In the genomic region with DNA sequence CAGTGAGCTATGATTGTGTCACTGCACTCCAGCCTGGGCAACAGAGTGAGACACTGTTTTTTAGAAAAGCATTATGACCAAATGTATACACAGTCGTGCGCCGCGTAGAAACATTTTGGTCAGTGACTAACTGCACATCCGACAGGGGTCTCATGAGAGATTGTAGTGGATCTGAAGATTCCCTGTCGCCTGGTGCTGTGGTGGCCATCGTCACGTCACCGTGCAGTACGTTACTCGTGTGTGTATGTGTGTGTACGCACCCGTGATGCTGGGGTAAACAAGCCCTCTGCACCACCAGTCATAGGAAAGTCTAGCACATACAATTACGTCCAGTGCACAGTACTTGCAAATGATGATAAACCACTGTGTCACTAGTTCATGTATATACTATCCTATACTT, we compare ENCODE assay signal across 15 cellular contexts.
DNase-seq lines count a peak whose midpoint lies in the region; ATAC-seq, FAIRE-seq and TF ChIP-seq lines count a peak whose summit lies in the region.
"Had no signal": no experiment of that assay in that cellular context is flagged by ENCODE, and none has a peak within 500 bp of the region (broad histone marks: within the 10 kb centered on the region; RNA-seq: fewer than 3 reads in every experiment).

No MANE protein-coding gene starts in this region.

- peaks cover 10% of the 10 kb centered on the region for H3K9me3 Mint-ChIP-seq in osteocyte (ENCODE audit: unreplicated experiment)

- H3K4me1 Mint-ChIP-seq in osteocyte (ENCODE audit: unreplicated experiment) = no peaks in the 10 kb centered on the region
- H3K4me1 Mint-ChIP-seq: CD4-positive, alpha-beta memory T cell had no signal

- no peaks in the 10 kb centered on the region for H3K36me3 Mint-ChIP-seq in osteocyte (ENCODE audit: unreplicated experiment)

- TF ChIP-seq EP300 in esophagus muscularis mucosa (IDR thresholded peaks at IDR 0.05) = no peak

- H3K27me3 ChIP-seq in esophagus muscularis mucosa (peaks cover 0 to 14% (median 0%) of the 10 kb centered on the region in 4 donors), heart left ventricle (peaks cover 0 to 4% (median 0%) of the 10 kb centered on the region in 9 donors)
- H3K27me3 ChIP-seq: BE2C had no signal

- ATAC-seq in heart left ventricle = no peak
- ATAC-seq: GM12878 had no signal

- no peak for TF ChIP-seq CTCF in esophagus muscularis mucosa (IDR thresholded peaks at IDR 0.05)
- no peak for TF ChIP-seq CTCF in osteocyte (IDR thresholded peaks at IDR 0.05)
- TF ChIP-seq CTCF in heart left ventricle (IDR thresholded peaks at IDR 0.05) = no peak

- H3K4me3 Mint-ChIP-seq in osteocyte (ENCODE audit: unreplicated experiment) = no peak overlapping the region
- H3K4me3 Mint-ChIP-seq: CD4-positive, alpha-beta memory T cell had no signal

- H3K27me3 Mint-ChIP-seq in osteocyte (ENCODE audit: unreplicated experiment) = peaks cover 24% of the 10 kb centered on the region

- intact Hi-C loops in esophagus muscularis mucosa (cut with DNase I) (no loop called here), heart left ventricle (cut with DNase I) (no loop called here)

- H3K4me1 ChIP-seq in esophagus muscularis mucosa (no peaks in the 10 kb centered on the region), heart left ventricle (no peaks in the 10 kb centered on the region)
- H3K4me1 ChIP-seq: BE2C, HAP-1 had no signal

- FAIRE-seq in HTR-8/SVneo (lab: Jason Lieb, UNC) = peak; percentile 52
- FAIRE-seq: A204.1, GM12878 had no signal

- WGBS in esophagus muscularis mucosa = 86% methylated on average over 14 of the region's 14 CpGs
- 86 to 89% (median 87%) methylated on average over 14 of the region's 14 CpGs for WGBS in heart left ventricle, 4 donors

- H3K27ac ChIP-seq in esophagus muscularis mucosa (replicated peaks in 1 of 4) (no peak overlapping the region), heart left ventricle (no peak overlapping the region)
- H3K27ac ChIP-seq: C4-2B had no signal

- TF ChIP-seq POLR2A in esophagus muscularis mucosa (IDR thresholded peaks at IDR 0.05; ENCODE audit: low read depth) (no peak), heart left ventricle (IDR thresholded peaks at IDR 0.05) (no peak)

- H3K27ac Mint-ChIP-seq in osteocyte (ENCODE audit: unreplicated experiment) = no peak overlapping the region
- H3K27ac Mint-ChIP-seq: CD4-positive, alpha-beta memory T cell had no signal

- peaks cover 0 to 13% (median 9%) of the 10 kb centered on the region in 4 donors for H3K9me3 ChIP-seq in esophagus muscularis mucosa
- peaks cover 0 to 26% (median 2%) of the 10 kb centered on the region in 12 donors for H3K9me3 ChIP-seq in heart left ventricle
- H3K9me3 ChIP-seq: BE2C, HAP-1 had no signal

- DNase-seq in HTR-8/SVneo (ENCODE audit: insufficient read length, low spot score) (no peak), esophagus muscularis mucosa (ENCODE audit: extremely low spot score) (peak; percentile 50), osteocyte (ENCODE audit: extremely low spot score, unreplicated experiment) (peak; percentile 65), ureter (ENCODE audit: low spot score) (peak; percentile 1), RKO (ENCODE audit: low spot score) (no peak), heart left ventricle (no peak)
- DNase-seq in stimulated activated naive CD4-positive, alpha-beta T cell treated with Interleukin-2 at 50 U/mL for 16 hours (lab: John Stamatoyannopoulos, UW) = no peak
- DNase-seq: BE2C; CD4-positive, alpha-beta memory T cell; DMS79; GOT3 had no signal

- no peaks in the 10 kb centered on the region for H3K36me3 ChIP-seq in esophagus muscularis mucosa
- H3K36me3 ChIP-seq in heart left ventricle = no peaks in the 10 kb centered on the region
- H3K36me3 ChIP-seq: BE2C, HAP-1 had no signal

- H3K4me3 ChIP-seq in esophagus muscularis mucosa (no peak overlapping the region), heart left ventricle (no peak overlapping the region)
- H3K4me3 ChIP-seq: GM12878, HAP-1 had no signal

Comparison
In these comparisons a context has a peak if more than half of its experiments do, and no peak if none do; other contexts are left out.
1. DNase-seq: peak in esophagus muscularis mucosa (single experiment), osteocyte (single experiment) and ureter (single experiment); none in HTR-8/SVneo (single experiment), RKO (single experiment), stimulated activated naive CD4-positive, alpha-beta T cell treated with Interleukin-2 at 50 U/mL for 16 hours (single experiment) and heart left ventricle (0 of 5).